Comparison of ENCODE assay signal across 8 cellular contexts in genomic region chr12:121773011-121773777, GRCh38. TPM values are rescaled to one million over a fixed set of nuclear protein-coding genes. Genes with fewer than 3 reads are reported as not detected.
DNase-seq lines count a peak whose midpoint lies in the region; ATAC-seq and TF ChIP-seq lines count a peak whose summit lies in the region.

No MANE protein-coding gene starts in this region.

- peak; percentile 76 for DNase-seq in AG08395 (ENCODE audit: low spot score)
- DNase-seq in NCI-H345 treated with DMSO at 0.1 percent for 48 hours (lab: John Stamatoyannopoulos, UW; ENCODE audit: unreplicated experiment), result peak; percentile 39
- peak; percentile 90 for DNase-seq in activated CD4-positive, alpha-beta T cell treated with anti-CD3 and anti-CD28 coated beads for 36 hours
- DNase-seq in coronary artery (ENCODE audit: low spot score), result no peak
- peak; percentile 75 to 79 for DNase-seq in memory B cell (ENCODE audit: low spot score in 2 of 2)
- DNase-seq in stimulated activated CD8-positive, alpha-beta memory T cell treated with anti-CD3 and anti-CD28 coated beads, Interleukin-7, amount 100 ng/mL, for 24 hours (ENCODE audit: low read depth), result peak; percentile 53

- H3K27ac ChIP-seq in coronary artery, result peak overlapping the region; percentile 6 to 70

- no peaks in the 10 kb centered on the region for H3K27me3 Mint-ChIP-seq in activated CD4-positive, alpha-beta T cell treated with anti-CD3 and anti-CD28 coated beads for 36 hours
- H3K27me3 Mint-ChIP-seq in memory B cell, result no peaks in the 10 kb centered on the region

- POLR2A ChIA-PET in activated CD4-positive, alpha-beta T cell treated with anti-CD3 and anti-CD28 coated beads for 36 hours (lab: Charles Lee), result interaction anchor here (0.6 to 1.0 kb wide), 2 partner anchors 8 to 9 kb away, joined by 3 to 4 read pairs; no protein-coding TSS in a partner anchor

- peaks cover 11% of the 10 kb centered on the region for H3K4me1 Mint-ChIP-seq in activated CD4-positive, alpha-beta T cell treated with anti-CD3 and anti-CD28 coated beads for 36 hours
- peaks cover 7% of the 10 kb centered on the region for H3K4me1 Mint-ChIP-seq in memory B cell

- CTCF ChIA-PET in activated CD4-positive, alpha-beta T cell treated with anti-CD3 and anti-CD28 coated beads for 36 hours (lab: Charles Lee), result interaction anchor here (0.6 to 15.9 kb wide), 18 partner anchors 9 to 449 kb away, joined by 3 to 343 read pairs (median 4); partner anchors contain the start of gene RHOF

- ATAC-seq in GM18520 (IDR thresholded peaks at IDR 0.05; ENCODE audit: unreplicated experiment) (peak; percentile 64), HG03108 (IDR thresholded peaks at IDR 0.05; ENCODE audit: unreplicated experiment) (peak; percentile 87), memory B cell (ENCODE audit: low read depth) (peak; percentile 85)
- ATAC-seq in activated CD4-positive, alpha-beta T cell treated with anti-CD3 and anti-CD28 coated beads for 36 hours, result peak; percentile 83

- peaks cover 4% of the 10 kb centered on the region for H3K36me3 Mint-ChIP-seq in activated CD4-positive, alpha-beta T cell treated with anti-CD3 and anti-CD28 coated beads for 36 hours (ENCODE audit: low read depth)
- no peaks in the 10 kb centered on the region for H3K36me3 Mint-ChIP-seq in memory B cell

- H3K4me3 ChIP-seq in coronary artery, result peak overlapping the region; percentile 28

- intact Hi-C loops in activated CD4-positive, alpha-beta T cell treated with anti-CD3 and anti-CD28 coated beads for 36 hours (cut with DNase I, micrococcal nuclease), result loop anchor here (1.0 to 5.0 kb wide), 4 partner anchors 61 to 271 kb away; partner anchors contain the start of gene TMEM120B (in 2 of the 2)

- H3K9me3 Mint-ChIP-seq in activated CD4-positive, alpha-beta T cell treated with anti-CD3 and anti-CD28 coated beads for 36 hours (ENCODE audit: low read depth), result no peaks in the 10 kb centered on the region
- H3K9me3 Mint-ChIP-seq in memory B cell, result no peaks in the 10 kb centered on the region

- no peak overlapping the region for H3K4me3 Mint-ChIP-seq in activated CD4-positive, alpha-beta T cell treated with anti-CD3 and anti-CD28 coated beads for 36 hours
- H3K4me3 Mint-ChIP-seq in memory B cell, result no peak overlapping the region

- peak; percentile 77 for TF ChIP-seq CTCF in coronary artery (IDR thresholded peaks at IDR 0.05)

- peak overlapping the region; percentile 81 for H3K27ac Mint-ChIP-seq in activated CD4-positive, alpha-beta T cell treated with anti-CD3 and anti-CD28 coated beads for 36 hours
- H3K27ac Mint-ChIP-seq in memory B cell, result no peak overlapping the region

RNA-seq across cellular contexts. Expression of gene RHOF, which starts 20.3 kb away (rescaled TPM):
- total RNA-seq in activated CD4-positive, alpha-beta T cell treated with anti-CD3 and anti-CD28 coated beads for 36 hours, result 100 to 1,000 TPM in 1 of 2 experiments, 10 to 100 TPM in 1; 100.0 to 105 TPM

RNA-seq across cellular contexts. Expression of gene SETD1B, which starts 30.6 kb away (rescaled TPM):
- 10 to 100 TPM; 13.7 to 14.0 TPM for total RNA-seq in activated CD4-positive, alpha-beta T cell treated with anti-CD3 and anti-CD28 coated beads for 36 hours
